In the genomic region with DNA sequence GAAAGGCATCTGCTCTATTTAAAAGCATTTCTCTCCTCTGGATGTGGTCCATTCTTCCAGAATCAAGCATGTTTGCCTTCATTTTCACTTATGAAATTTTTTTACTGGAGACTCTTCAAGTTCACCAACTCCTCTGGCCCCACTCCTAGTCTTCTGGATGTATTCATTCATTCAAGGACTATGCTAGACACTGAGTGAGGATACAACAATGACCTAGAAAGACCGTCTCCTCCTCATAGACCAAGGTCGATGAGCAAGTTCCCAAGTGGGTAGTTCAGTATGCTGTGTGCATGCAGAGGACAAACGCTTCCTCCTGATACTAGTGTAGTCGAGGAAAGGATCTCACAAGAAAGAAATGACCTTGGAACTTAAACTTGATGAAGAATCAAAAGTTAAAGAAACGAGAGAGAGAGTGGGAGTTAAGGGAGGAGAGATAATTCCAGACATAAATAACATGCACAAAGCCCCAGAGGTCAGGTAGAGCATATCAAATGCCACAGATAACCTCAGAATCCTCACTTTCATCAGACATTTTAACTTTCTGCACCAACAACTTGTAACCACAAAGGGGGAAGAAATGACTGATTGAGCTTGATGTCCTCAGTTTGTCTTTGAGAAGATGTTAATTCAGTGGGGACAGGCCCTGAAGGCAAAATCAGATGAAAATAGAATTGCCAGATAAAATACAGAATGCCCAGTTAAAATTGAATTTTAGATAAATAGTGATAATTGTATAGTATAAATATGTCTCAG, we compare ENCODE assay signal across 28 cellular contexts.
DNase-seq lines count a peak whose midpoint lies in the region; ATAC-seq, FAIRE-seq and TF ChIP-seq lines count a peak whose summit lies in the region.
"Had no signal": no experiment of that assay in that cellular context is flagged by ENCODE, and none has a peak within 500 bp of the region (broad histone marks: within the 10 kb centered on the region; RNA-seq: fewer than 3 reads in every experiment).

No MANE protein-coding gene starts in this region.

- DNase-seq in activated T-cell treated with anti-CD3 and anti-CD28 coated beads, Interleukin-2, amount 50 U/mL, for 72 hours: no peak
- DNase-seq in activated T-cell treated with anti-CD3 and anti-CD28 coated beads, Interleukin-2, amount 50 U/mL, for 48 hours: no peak
- DNase-seq in activated naive CD8-positive, alpha-beta T cell treated with anti-CD3 and anti-CD28 coated beads, Interleukin-2, amount 50 U/mL, for 24 hours: no peak
- DNase-seq in urothelium cell line (ENCODE audit: low spot score) (no peak), dermis blood vessel endothelial cell (no peak), stomach (no peak), Karpas-422 (no peak)
- DNase-seq: activated CD4-positive, CD25-positive, alpha-beta regulatory T cell; BE2C; Caco-2; DND-41; foreskin fibroblast; heart right ventricle; KG1; mesendoderm; naive thymus-derived CD4-positive, alpha-beta T cell; NCI-H146; NCI-H510A treated with DMSO at 0.1 percent for 48 hours; ovary; PC-9; SIG-M5; stimulated activated CD4-positive, alpha-beta T cell treated with anti-CD3 and anti-CD28 coated beads, Interleukin-4, amount 100 ng/mL, for 4 hours; SW 1271 had no signal

- H3K4me1 ChIP-seq in stomach: peaks cover 0 to 17% (median 0%) of the 10 kb centered on the region in 4 donors
- no peaks in the 10 kb centered on the region for H3K4me1 ChIP-seq in Karpas-422 (ENCODE audit: low read length)
- H3K4me1 ChIP-seq: Caco-2 had no signal

- H3K27me3 Mint-ChIP-seq in activated T-cell treated with anti-CD3 and anti-CD28 coated beads, Interleukin-2, amount 50 U/mL, for 72 hours (ENCODE audit: low read depth): peaks cover 23% of the 10 kb centered on the region
- H3K27me3 Mint-ChIP-seq in activated naive CD8-positive, alpha-beta T cell treated with anti-CD3 and anti-CD28 coated beads, Interleukin-2, amount 50 U/mL, for 24 hours: peaks cover 16% of the 10 kb centered on the region
- H3K27me3 Mint-ChIP-seq in nephron (ENCODE audit: low read depth): no peaks in the 10 kb centered on the region
- H3K27me3 Mint-ChIP-seq: brain, type B pancreatic cell had no signal

- H3K9me2 ChIP-seq in Karpas-422 (replicated peaks; ENCODE audit: insufficient read depth, low read length): no peaks in the 10 kb centered on the region

- peak; percentile 48 for FAIRE-seq in urothelium cell line (lab: Jason Lieb, UNC)
- FAIRE-seq: H54 had no signal

- H3K9me3 Mint-ChIP-seq in activated T-cell treated with anti-CD3 and anti-CD28 coated beads, Interleukin-2, amount 50 U/mL, for 72 hours: peaks cover 4 to 7% of the 10 kb centered on the region in 2 donors
- peaks cover 6% of the 10 kb centered on the region for H3K9me3 Mint-ChIP-seq in activated naive CD8-positive, alpha-beta T cell treated with anti-CD3 and anti-CD28 coated beads, Interleukin-2, amount 50 U/mL, for 24 hours
- H3K9me3 Mint-ChIP-seq in nephron: peaks cover 15% of the 10 kb centered on the region
- H3K9me3 Mint-ChIP-seq: brain, type B pancreatic cell had no signal

- H3K9ac ChIP-seq in Karpas-422 (ENCODE audit: low read length): no peak overlapping the region

- H4K20me1 ChIP-seq in Karpas-422 (ENCODE audit: insufficient read depth, low read depth, low read length): no peaks in the 10 kb centered on the region

- 71 to 75% (median 75%) methylated on average over 5 of the region's 5 CpGs for WGBS in stomach, 5 donors

- no peak overlapping the region for H3K4me2 ChIP-seq in Karpas-422 (ENCODE audit: low read depth, low read length, poor library complexity, severe bottlenecking)
- H3K4me2 ChIP-seq: PC-9 had no signal

- H3K36me3 ChIP-seq in stomach: no peaks in the 10 kb centered on the region
- no peaks in the 10 kb centered on the region for H3K36me3 ChIP-seq in Karpas-422 (ENCODE audit: insufficient read depth, low read length)
- H3K36me3 ChIP-seq: BE2C, heart right ventricle, ovary had no signal

- intact Hi-C loops in stomach (cut with DNase I; ENCODE audit: low total_unique reads): no loop called here

- H3K4me1 Mint-ChIP-seq in activated T-cell treated with anti-CD3 and anti-CD28 coated beads, Interleukin-2, amount 50 U/mL, for 72 hours (ENCODE audit: low read depth): peaks cover 33% of the 10 kb centered on the region
- peaks cover 38% of the 10 kb centered on the region for H3K4me1 Mint-ChIP-seq in activated naive CD8-positive, alpha-beta T cell treated with anti-CD3 and anti-CD28 coated beads, Interleukin-2, amount 50 U/mL, for 24 hours
- H3K4me1 Mint-ChIP-seq in nephron: peaks cover 22% of the 10 kb centered on the region
- H3K4me1 Mint-ChIP-seq: brain; naive thymus-derived CD4-positive, alpha-beta T cell had no signal

- TF ChIP-seq CTCF in nephron (IDR thresholded peaks at IDR 0.05; ENCODE audit: unreplicated experiment in 3 of 3): no peak
- no peak for TF ChIP-seq CTCF in stomach (IDR thresholded peaks at IDR 0.05)

- no peak overlapping the region for H2AFZ ChIP-seq in Karpas-422 (ENCODE audit: low read length)

- H3K4me3 Mint-ChIP-seq in activated T-cell treated with anti-CD3 and anti-CD28 coated beads, Interleukin-2, amount 50 U/mL, for 72 hours: peak overlapping the region; percentile 52 to 57
- H3K4me3 Mint-ChIP-seq in activated naive CD8-positive, alpha-beta T cell treated with anti-CD3 and anti-CD28 coated beads, Interleukin-2, amount 50 U/mL, for 24 hours: peak overlapping the region; percentile 8
- no peak overlapping the region for H3K4me3 Mint-ChIP-seq in nephron
- H3K4me3 Mint-ChIP-seq: brain; naive thymus-derived CD4-positive, alpha-beta T cell; type B pancreatic cell had no signal

- no peak for TF ChIP-seq POLR2A in stomach (IDR thresholded peaks at IDR 0.05)

- no peak overlapping the region for H3K4me3 ChIP-seq in stomach
- no peak overlapping the region for H3K4me3 ChIP-seq in Karpas-422 (ENCODE audit: low read length)
- H3K4me3 ChIP-seq: heart right ventricle, ovary, PC-9 had no signal

- no peak overlapping the region for H3K27ac Mint-ChIP-seq in activated T-cell treated with anti-CD3 and anti-CD28 coated beads, Interleukin-2, amount 50 U/mL, for 72 hours
- H3K27ac Mint-ChIP-seq in activated naive CD8-positive, alpha-beta T cell treated with anti-CD3 and anti-CD28 coated beads, Interleukin-2, amount 50 U/mL, for 24 hours: peak overlapping the region; percentile 90
- peak overlapping the region in 2 of 3 experiments; percentile 7 to 63 for H3K27ac Mint-ChIP-seq in nephron
- H3K27ac Mint-ChIP-seq: brain; naive thymus-derived CD4-positive, alpha-beta T cell; type B pancreatic cell had no signal

- H3K36me3 Mint-ChIP-seq in activated T-cell treated with anti-CD3 and anti-CD28 coated beads, Interleukin-2, amount 50 U/mL, for 72 hours (ENCODE audit: insufficient read depth in 2 of 2): peaks cover 2 to 9% of the 10 kb centered on the region in 2 donors
- H3K36me3 Mint-ChIP-seq in activated naive CD8-positive, alpha-beta T cell treated with anti-CD3 and anti-CD28 coated beads, Interleukin-2, amount 50 U/mL, for 24 hours (ENCODE audit: low read depth): no peaks in the 10 kb centered on the region
- no peaks in the 10 kb centered on the region for H3K36me3 Mint-ChIP-seq in nephron (ENCODE audit: low read depth)
- H3K36me3 Mint-ChIP-seq: brain; naive thymus-derived CD4-positive, alpha-beta T cell; type B pancreatic cell had no signal

- TF ChIP-seq EP300 in stomach (IDR thresholded peaks at IDR 0.05): no peak

- H3K27me3 ChIP-seq in stomach (no peaks in the 10 kb centered on the region), Karpas-422 (ENCODE audit: low read length) (no peaks in the 10 kb centered on the region)
- H3K27me3 ChIP-seq: BE2C, heart right ventricle, ovary had no signal

- H3K27ac ChIP-seq in stomach: peak overlapping the region in 2 of 5 donors; percentile 23 to 56
- H3K27ac ChIP-seq in Karpas-422 (ENCODE audit: low read length): no peak overlapping the region
- H3K27ac ChIP-seq: epithelial cell of prostate, ovary, PC-9 had no signal

- H3K79me2 ChIP-seq in Karpas-422 (ENCODE audit: low read length): no peaks in the 10 kb centered on the region

- H3K9me3 ChIP-seq in stomach (no peaks in the 10 kb centered on the region), Karpas-422 (ENCODE audit: low read length) (no peaks in the 10 kb centered on the region)
- H3K9me3 ChIP-seq: BE2C, Caco-2, ovary had no signal

- peak; percentile 59 to 69 for ATAC-seq in activated T-cell treated with anti-CD3 and anti-CD28 coated beads, Interleukin-2, amount 50 U/mL, for 72 hours (replicated peaks in 1 of 2)
- peak; percentile 54 for ATAC-seq in activated naive CD8-positive, alpha-beta T cell treated with anti-CD3 and anti-CD28 coated beads, Interleukin-2, amount 50 U/mL, for 24 hours
- ATAC-seq: naive thymus-derived CD4-positive, alpha-beta T cell had no signal

Comparison
In these comparisons a context has a peak if more than half of its experiments do, and no peak if none do; other contexts are left out.
1. H3K4me3 Mint-ChIP-seq: peak in activated T-cell treated with anti-CD3 and anti-CD28 coated beads, Interleukin-2, amount 50 U/mL, for 72 hours (2 of 2) and activated naive CD8-positive, alpha-beta T cell treated with anti-CD3 and anti-CD28 coated beads, Interleukin-2, amount 50 U/mL, for 24 hours (single experiment); none in nephron (0 of 3).